Comparison of ENCODE assay signal across 13 cellular contexts in the genomic region with DNA sequence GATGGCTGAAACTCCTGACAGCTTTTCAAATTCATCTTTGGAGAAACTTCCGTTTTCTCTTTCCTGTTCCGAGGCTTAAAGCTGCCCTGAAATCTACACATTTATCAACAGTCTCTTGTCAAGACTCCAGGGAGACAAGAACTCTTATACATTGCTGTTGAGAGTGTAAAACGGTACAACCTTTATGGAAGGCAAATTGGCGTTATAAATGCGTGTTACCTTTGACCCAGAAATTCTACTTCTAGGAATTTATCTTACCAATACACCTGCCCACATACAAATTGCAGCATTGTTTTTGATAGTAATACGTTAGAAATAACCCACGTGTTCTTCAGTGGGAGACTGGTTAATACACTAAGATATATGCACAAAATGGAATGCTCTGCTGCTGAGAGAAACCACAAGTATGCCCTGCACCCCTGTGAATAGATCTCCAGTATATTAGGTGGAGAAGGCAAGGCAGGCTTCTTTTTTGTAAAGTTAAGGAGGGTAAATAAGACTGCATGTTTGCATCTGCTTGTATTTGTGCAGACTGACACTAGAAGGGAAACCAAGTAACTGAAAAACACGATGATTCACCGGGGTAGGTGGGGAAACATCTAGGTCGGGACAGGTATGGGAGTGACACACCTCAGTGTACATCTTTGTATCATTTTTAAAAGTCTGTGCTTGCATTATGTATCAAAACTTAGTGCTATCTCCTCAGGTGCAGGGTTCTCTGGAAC.
DNase-seq lines count a peak whose midpoint lies in the region; ATAC-seq and TF ChIP-seq lines count a peak whose summit lies in the region.
"Had no signal": no experiment of that assay in that cellular context is flagged by ENCODE, and none has a peak within 500 bp of the region (broad histone marks: within the 10 kb centered on the region; RNA-seq: fewer than 3 reads in every experiment).

No MANE protein-coding gene starts in this region.

- H3K4me3 Mint-ChIP-seq in CD4-positive, alpha-beta T cell, result no peak overlapping the region
- no peak overlapping the region for H3K4me3 Mint-ChIP-seq in activated naive CD4-positive, alpha-beta T cell treated with anti-CD3 and anti-CD28 coated beads for 36 hours

- H3K27me3 ChIP-seq in HCT116 (ENCODE audit: insufficient read depth, low read length) (no peaks in the 10 kb centered on the region), colonic mucosa (no peaks in the 10 kb centered on the region)
- H3K27me3 ChIP-seq in CD4-positive, alpha-beta T cell (ENCODE audit: control insufficient read depth, insufficient read depth, low read length), result no peaks in the 10 kb centered on the region

- intact Hi-C loops in HCT116 (cut with micrococcal nuclease), result no loop called here
- intact Hi-C loops in colonic mucosa (cut with DNase I), result no loop called here
- intact Hi-C loops in CD4-positive, alpha-beta T cell (cut with DNase I, micrococcal nuclease), result no loop called here
- intact Hi-C loops in activated naive CD4-positive, alpha-beta T cell treated with anti-CD3 and anti-CD28 coated beads for 36 hours (cut with micrococcal nuclease), result no loop called here

- no peak for TF ChIP-seq RAD21 in HCT116 (IDR thresholded peaks at IDR 0.05; ENCODE audit: low read depth)

- no TSS peak for BruUV-seq in HCT116 (replicated peaks; lab: Mats Ljungman, UMichigan)

- TF ChIP-seq POLR2A in HCT116 (IDR thresholded peaks at IDR 0.05; ENCODE audit: borderline replicate concordance, extremely low read depth, insufficient read depth, insufficient read length), result no peak

- H3K4me3 ChIP-seq in HCT116 (replicated peaks in 1 of 2; ENCODE audit: low read depth in 1 of 2, low read length in 2 of 2), result no peak overlapping the region
- H3K4me3 ChIP-seq in colonic mucosa, result no peak overlapping the region

- H2AFZ ChIP-seq in HCT116 (ENCODE audit: low read depth, low read length, poor library complexity, severe bottlenecking), result no peak overlapping the region

- CTCF ChIA-PET in HCT116 (lab: Charles Lee), result no interaction called here
- CTCF ChIA-PET in CD4-positive, alpha-beta T cell (lab: Charles Lee), result no interaction called here
- CTCF ChIA-PET in activated naive CD4-positive, alpha-beta T cell treated with anti-CD3 and anti-CD28 coated beads for 36 hours (lab: Charles Lee), result no interaction called here

- no peak overlapping the region for H3K9ac ChIP-seq in HCT116 (ENCODE audit: low read length)
- peak overlapping the region in 1 of 2 donors; percentile 42 for H3K9ac ChIP-seq in colonic mucosa (ENCODE audit: low read depth in 2 of 2, low read length in 2 of 2)

- no peaks in the 10 kb centered on the region for H3K9me3 Mint-ChIP-seq in CD4-positive, alpha-beta T cell
- H3K9me3 Mint-ChIP-seq in activated naive CD4-positive, alpha-beta T cell treated with anti-CD3 and anti-CD28 coated beads for 36 hours, result no peaks in the 10 kb centered on the region
- H3K9me3 Mint-ChIP-seq: immature natural killer cell had no signal

- H3K36me3 Mint-ChIP-seq in CD4-positive, alpha-beta T cell (ENCODE audit: low read depth), result no peaks in the 10 kb centered on the region
- no peaks in the 10 kb centered on the region for H3K36me3 Mint-ChIP-seq in activated naive CD4-positive, alpha-beta T cell treated with anti-CD3 and anti-CD28 coated beads for 36 hours (ENCODE audit: low read depth)
- H3K36me3 Mint-ChIP-seq: immature natural killer cell had no signal

- DNase-seq in HCT116 (ENCODE audit: low read depth, low spot score) (no peak), NOMO-1 treated with dmso at 0.1 percent for 144 hours (lab: John Stamatoyannopoulos, UW; ENCODE audit: unreplicated experiment) (peak; percentile 9), colonic mucosa (no peak), renal cortical epithelial cell (ENCODE audit: low read depth) (peak; percentile 61), GM03348 (ENCODE audit: low spot score) (no peak)
- DNase-seq in CD4-positive, alpha-beta T cell, result no peak
- no peak for DNase-seq in activated naive CD4-positive, alpha-beta T cell treated with anti-CD3 and anti-CD28 coated beads for 36 hours
- DNase-seq: activated CD4-positive, alpha-beta T cell treated with anti-CD3 and anti-CD28 coated beads for 4 hours; activated effector memory CD4-positive, alpha-beta T cell treated with Interleukin-2 at 50 U/mL for 16 hours; immature natural killer cell; NCI-H1436 treated with DMSO at 0.1 percent for 48 hours; NCI-H748 treated with DMSO at 0.1 percent for 48 hours; retina had no signal

- H3K4me1 Mint-ChIP-seq in CD4-positive, alpha-beta T cell (ENCODE audit: low read depth), result peaks cover 61% of the 10 kb centered on the region
- peaks cover 67% of the 10 kb centered on the region for H3K4me1 Mint-ChIP-seq in activated naive CD4-positive, alpha-beta T cell treated with anti-CD3 and anti-CD28 coated beads for 36 hours (ENCODE audit: low read depth)

- POLR2A ChIA-PET in HCT116 (lab: Charles Lee), result no interaction called here
- POLR2A ChIA-PET in CD4-positive, alpha-beta T cell (lab: Charles Lee), result no interaction called here

- H3K4me1 ChIP-seq in HCT116 (ENCODE audit: control insufficient read depth in 1 of 2, insufficient read depth in 2 of 2, low read length in 2 of 2) (peaks cover 16 to 19% of the 10 kb centered on the region in 2 experiments), colonic mucosa (peaks cover 12% of the 10 kb centered on the region)

- H3K36me3 ChIP-seq in HCT116 (ENCODE audit: control insufficient read depth in 1 of 2, insufficient read depth in 2 of 2, low read length in 2 of 2) (no peaks in the 10 kb centered on the region), colonic mucosa (no peaks in the 10 kb centered on the region)

- no peaks in the 10 kb centered on the region for H3K9me2 ChIP-seq in HCT116 (ENCODE audit: insufficient read depth)

- no peaks in the 10 kb centered on the region for H4K20me1 ChIP-seq in HCT116 (ENCODE audit: insufficient read depth)

- H3K27me3 Mint-ChIP-seq in CD4-positive, alpha-beta T cell, result no peaks in the 10 kb centered on the region
- H3K27me3 Mint-ChIP-seq in activated naive CD4-positive, alpha-beta T cell treated with anti-CD3 and anti-CD28 coated beads for 36 hours (ENCODE audit: low read depth), result no peaks in the 10 kb centered on the region

- TF ChIP-seq CTCF in HCT116 (IDR thresholded peaks at IDR 0.05 in 2 of 3, conservative IDR thresholded peaks at IDR 0.05 in 1 of 3; ENCODE audit: borderline replicate concordance in 1 of 3, insufficient read depth in 1 of 3, low read depth in 2 of 3, low read length in 2 of 3) (no peak), colonic mucosa (IDR thresholded peaks at IDR 0.05) (no peak)
- no peak for TF ChIP-seq CTCF in CD4-positive, alpha-beta T cell (IDR thresholded peaks at IDR 0.05)

- ATAC-seq in HCT116, result peak; percentile 43; the same call in 1 of the 2 replicates
- no peak for ATAC-seq in CD4-positive, alpha-beta T cell (ENCODE audit: poor library complexity)

- H3K9me3 ChIP-seq in HCT116 (ENCODE audit: control insufficient read depth in 1 of 2, insufficient read depth in 1 of 2, low read depth in 1 of 2, low read length in 2 of 2), result no peaks in the 10 kb centered on the region
- H3K9me3 ChIP-seq in colonic mucosa, result no peaks in the 10 kb centered on the region
- H3K9me3 ChIP-seq in CD4-positive, alpha-beta T cell (ENCODE audit: control insufficient read depth, low read length), result no peaks in the 10 kb centered on the region

- H3K27ac ChIP-seq in HCT116 (ENCODE audit: low read depth, low read length) (no peak overlapping the region), colonic mucosa (peak overlapping the region; percentile 46)
- no peak overlapping the region for H3K27ac ChIP-seq in CD4-positive, alpha-beta T cell (ENCODE audit: low read depth, low read length)

- H3K27ac Mint-ChIP-seq in CD4-positive, alpha-beta T cell, result no peak overlapping the region
- no peak overlapping the region for H3K27ac Mint-ChIP-seq in activated naive CD4-positive, alpha-beta T cell treated with anti-CD3 and anti-CD28 coated beads for 36 hours

- peak overlapping the region; percentile 11 for H3K4me2 ChIP-seq in HCT116 (ENCODE audit: low read length)

- RAD21 ChIA-PET in HCT116 (lab: Charles Lee; ENCODE audit: low non-redundant PET in 1 of 2, low total read pairs in 2 of 2, uncharacterized antibody in 2 of 2, unreplicated experiment in 2 of 2), result no interaction called here

- H3K79me2 ChIP-seq in HCT116 (ENCODE audit: insufficient read depth, low read length), result no peaks in the 10 kb centered on the region

TF ChIP-seq in HCT116, 20 proteins besides CTCF, POLR2A, EP300 and RAD21 (continues in another document):
- TF ChIP-seq ZNF274 (IDR thresholded peaks at IDR 0.05; ENCODE audit: low read depth, low read length) (no peak), EZH2 (IDR thresholded peaks at IDR 0.05) (no peak), JUND (IDR thresholded peaks at IDR 0.05) (no peak), CEBPB (IDR thresholded peaks at IDR 0.05; ENCODE audit: low read depth) (no peak), EZH2phosphoT487 (IDR thresholded peaks at IDR 0.05; ENCODE audit: borderline replicate concordance) (no peak), FOSL1 (IDR thresholded peaks at IDR 0.05; ENCODE audit: low read depth) (no peak), TCF7L2 (IDR thresholded peaks at IDR 0.05; ENCODE audit: borderline replicate concordance, extremely low read depth, insufficient read depth, insufficient read length) (no peak), CBX3 (IDR thresholded peaks at IDR 0.05; ENCODE audit: low read depth) (no peak), ZFX (IDR thresholded peaks at IDR 0.05) (no peak), SRF (IDR thresholded peaks at IDR 0.05; ENCODE audit: low read depth) (no peak), POLR2AphosphoS5 (IDR thresholded peaks at IDR 0.05; ENCODE audit: low read depth, low read length) (no peak)
- TF ChIP-seq, protein P1, sequence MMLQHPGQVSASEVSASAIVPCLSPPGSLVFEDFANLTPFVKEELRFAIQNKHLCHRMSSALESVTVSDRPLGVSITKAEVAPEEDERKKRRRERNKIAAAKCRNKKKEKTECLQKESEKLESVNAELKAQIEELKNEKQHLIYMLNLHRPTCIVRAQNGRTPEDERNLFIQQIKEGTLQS (IDR thresholded peaks at IDR 0.05), result no peak
- TF ChIP-seq, protein P2, sequence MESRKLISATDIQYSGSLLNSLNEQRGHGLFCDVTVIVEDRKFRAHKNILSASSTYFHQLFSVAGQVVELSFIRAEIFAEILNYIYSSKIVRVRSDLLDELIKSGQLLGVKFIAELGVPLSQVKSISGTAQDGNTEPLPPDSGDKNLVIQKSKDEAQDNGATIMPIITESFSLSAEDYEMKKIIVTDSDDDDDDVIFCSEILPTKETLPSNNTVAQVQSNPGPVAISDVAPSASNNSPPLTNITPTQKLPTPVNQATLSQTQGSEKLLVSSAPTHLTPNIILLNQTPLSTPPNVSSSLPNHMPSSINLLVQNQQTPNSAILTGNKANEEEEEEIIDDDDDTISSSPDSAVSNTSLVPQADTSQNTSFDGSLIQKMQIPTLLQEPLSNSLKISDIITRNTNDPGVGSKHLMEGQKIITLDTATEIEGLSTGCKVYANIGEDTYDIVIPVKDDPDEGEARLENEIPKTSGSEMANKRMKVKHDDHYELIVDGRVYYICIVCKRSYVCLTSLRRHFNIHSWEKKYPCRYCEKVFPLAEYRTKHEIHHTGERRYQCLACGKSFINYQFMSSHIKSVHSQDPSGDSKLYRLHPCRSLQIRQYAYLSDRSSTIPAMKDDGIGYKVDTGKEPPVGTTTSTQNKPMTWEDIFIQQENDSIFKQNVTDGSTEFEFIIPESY (IDR thresholded peaks at IDR 0.05; ENCODE audit: extremely low read depth, insufficient replicate concordance, low read length), result no peak

Comparison
In these comparisons a context has a peak if more than half of its experiments do, and no peak if none do; other contexts are left out.
1. DNase-seq: peak in NOMO-1 treated with dmso at 0.1 percent for 144 hours (single experiment) and renal cortical epithelial cell (single experiment); none in HCT116 (single experiment), colonic mucosa (single experiment), CD4-positive, alpha-beta T cell (0 of 10), activated naive CD4-positive, alpha-beta T cell treated with anti-CD3 and anti-CD28 coated beads for 36 hours (single experiment) and GM03348 (single experiment).